In the genomic region with DNA sequence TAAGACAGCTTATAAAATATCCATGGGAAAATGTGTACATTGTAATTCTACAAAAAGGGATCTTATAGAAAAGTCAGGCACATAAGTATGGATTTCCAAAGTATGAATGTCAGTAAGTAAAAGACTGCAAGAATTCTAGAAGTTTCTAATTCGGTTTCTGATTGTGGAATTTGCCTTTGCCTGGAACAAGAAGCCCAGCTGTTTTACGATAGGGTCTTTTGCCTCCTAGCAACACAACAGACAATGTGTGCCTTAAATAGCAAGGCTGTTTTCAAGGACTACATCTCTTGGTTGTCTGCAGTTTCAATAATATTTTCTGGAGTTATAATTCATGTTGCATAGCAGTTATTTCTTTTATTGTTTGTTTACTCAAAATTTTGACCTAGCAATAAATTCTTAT, we compare ENCODE assay signal across 15 cellular contexts.
"Had no signal": no experiment of that assay in that cellular context is flagged by ENCODE, and none has a peak within 500 bp of the region (broad histone marks: within the 10 kb centered on the region; RNA-seq: fewer than 3 reads in every experiment).

No MANE protein-coding gene starts in this region.

- H3K27ac ChIP-seq: body of pancreas, gastroesophageal sphincter, prostate gland, right lobe of liver had no signal

- H3K4me3 ChIP-seq: body of pancreas, gastroesophageal sphincter, prostate gland, right lobe of liver had no signal

- H3K9me3 ChIP-seq: body of pancreas, gastroesophageal sphincter, prostate gland, right lobe of liver had no signal

- H3K27me3 ChIP-seq: right lobe of liver had no signal

- H3K36me3 ChIP-seq: gastroesophageal sphincter, prostate gland, right lobe of liver had no signal

- ATAC-seq: activated CD8-positive, alpha-beta T cell treated with anti-CD3 and anti-CD28 coated beads, Interleukin-2, amount 10 ng/mL, durations not matched to agents 7 days and 5 days; body of pancreas had no signal

- H3K4me1 ChIP-seq: body of pancreas, prostate gland had no signal

- DNase-seq: activated CD4-positive, alpha-beta T cell treated with anti-CD3 and anti-CD28 coated beads for 4 hours; activated CD8-positive, alpha-beta T cell treated with anti-CD3 and anti-CD28 coated beads, Interleukin-2, amount 10 ng/mL, durations not matched to agents 7 days and 5 days; activated naive CD4-positive, alpha-beta T cell treated with anti-CD3 and anti-CD28 coated beads for 36 hours; cortex of kidney; effector CD8-positive, alpha-beta T cell; kidney; midbrain; naive B cell; right lobe of liver; stimulated activated CD4-positive, alpha-beta T cell treated with anti-CD3 and anti-CD28 coated beads, Interleukin-12 subunit alpha, Interleukin-12 subunit beta, amount 100 ng/mL, for 4 hours; stimulated activated naive CD4-positive, alpha-beta T cell; substantia nigra had no signal
